ENCODE assay signal across 8 cellular contexts in the genomic region with DNA sequence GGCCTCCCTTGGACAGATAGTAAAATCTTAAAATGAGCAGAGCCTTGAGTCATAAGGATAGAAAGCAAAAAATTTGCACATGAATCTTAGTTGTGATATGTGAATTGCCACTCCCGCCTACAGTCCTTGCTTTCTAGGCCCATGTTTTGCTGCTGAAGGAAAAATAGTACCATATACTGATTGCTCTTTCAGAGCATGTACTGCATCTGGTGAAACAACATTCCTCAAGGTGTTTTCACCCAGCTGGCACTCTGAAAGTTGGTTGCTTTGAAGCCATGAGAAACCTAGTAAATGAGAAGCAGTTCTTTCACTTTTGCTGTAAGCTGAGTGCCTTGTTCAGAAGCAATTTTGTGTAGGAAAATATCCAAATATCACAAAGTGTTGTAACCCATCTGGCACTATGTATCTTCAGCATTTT. TPM values are rescaled to one million over a fixed set of nuclear protein-coding genes. Genes with fewer than 3 reads are reported as not detected.
A peak's percentile ranks its signal among the peaks of the same experiment; 100 is the strongest.
DNase-seq lines count a peak whose midpoint lies in the region; ATAC-seq and TF ChIP-seq lines count a peak whose summit lies in the region.

No MANE protein-coding gene starts in this region.

- H3K9me3 ChIP-seq in gastrocnemius medialis (no peaks in the 10 kb centered on the region), Peyer's patch (no peaks in the 10 kb centered on the region)

- H3K27me3 Mint-ChIP-seq in activated CD4-positive, alpha-beta T cell treated with anti-CD3 and anti-CD28 coated beads for 36 hours: no peaks in the 10 kb centered on the region
- no peaks in the 10 kb centered on the region for H3K27me3 Mint-ChIP-seq in T-helper 2 cell treated with Interferon-gamma antibody and Interleukin-4, amounts not matched to agents 5 μg/mL and 100 μg/mL, for 36 hours (ENCODE audit: low read depth)

- H3K4me3 ChIP-seq in gastrocnemius medialis (no peak overlapping the region), Peyer's patch (no peak overlapping the region)

- POLR2A ChIA-PET in activated CD4-positive, alpha-beta T cell treated with anti-CD3 and anti-CD28 coated beads for 36 hours (lab: Charles Lee): interaction anchor here (0.7 kb wide), 1 partner anchor 21 kb away, joined by 4 read pairs; no protein-coding TSS in a partner anchor

- H3K27ac ChIP-seq in gastrocnemius medialis: peak overlapping the region; percentile 31 to 92 (median 51)
- no peak overlapping the region for H3K27ac ChIP-seq in Peyer's patch

- no peak for TF ChIP-seq POLR2A in gastrocnemius medialis (IDR thresholded peaks at IDR 0.05)
- TF ChIP-seq POLR2A in Peyer's patch (IDR thresholded peaks at IDR 0.05): no peak

- H3K4me1 ChIP-seq in gastrocnemius medialis (peaks cover 52 to 74% of the 10 kb centered on the region in 2 donors), Peyer's patch (no peaks in the 10 kb centered on the region)

- TF ChIP-seq CTCF in gastrocnemius medialis (IDR thresholded peaks at IDR 0.05 in 4 of 5, conservative IDR thresholded peaks at IDR 0.05 in 1 of 5) (no peak), Peyer's patch (IDR thresholded peaks at IDR 0.05) (no peak)

- H3K9me3 Mint-ChIP-seq in activated CD4-positive, alpha-beta T cell treated with anti-CD3 and anti-CD28 coated beads for 36 hours (ENCODE audit: low read depth): no peaks in the 10 kb centered on the region
- no peaks in the 10 kb centered on the region for H3K9me3 Mint-ChIP-seq in T-helper 2 cell treated with Interferon-gamma antibody and Interleukin-4, amounts not matched to agents 5 μg/mL and 100 μg/mL, for 36 hours

- in situ Hi-C loops in gastrocnemius medialis (cut with MboI; ENCODE audit: low sequenced_read_pairs in 4 of 4): loop anchor here in 1 of 4 donors (10.0 to 25.0 kb wide), 3 partner anchors 45 to 935 kb away; partner anchors contain the start of genes PLGRKT and RIC1

- H3K36me3 ChIP-seq in gastrocnemius medialis (peaks cover 0 to 35% of the 10 kb centered on the region in 2 donors), Peyer's patch (peaks cover 0 to 58% (median 0%) of the 10 kb centered on the region in 3 donors)

- H3K4me3 Mint-ChIP-seq in activated CD4-positive, alpha-beta T cell treated with anti-CD3 and anti-CD28 coated beads for 36 hours: no peak overlapping the region
- no peak overlapping the region for H3K4me3 Mint-ChIP-seq in T-helper 2 cell treated with Interferon-gamma antibody and Interleukin-4, amounts not matched to agents 5 μg/mL and 100 μg/mL, for 36 hours

- peaks cover 50% of the 10 kb centered on the region for H3K4me1 Mint-ChIP-seq in activated CD4-positive, alpha-beta T cell treated with anti-CD3 and anti-CD28 coated beads for 36 hours
- peaks cover 11% of the 10 kb centered on the region for H3K4me1 Mint-ChIP-seq in T-helper 2 cell treated with Interferon-gamma antibody and Interleukin-4, amounts not matched to agents 5 μg/mL and 100 μg/mL, for 36 hours (ENCODE audit: low read depth)

- H3K27me3 ChIP-seq in gastrocnemius medialis (no peaks in the 10 kb centered on the region), Peyer's patch (no peaks in the 10 kb centered on the region)

- peak; percentile 83 for ATAC-seq in activated CD4-positive, alpha-beta T cell treated with anti-CD3 and anti-CD28 coated beads for 36 hours
- ATAC-seq in HG02642 (IDR thresholded peaks at IDR 0.05; ENCODE audit: poor library complexity, unreplicated experiment) (peak; percentile 77), gastrocnemius medialis (peak in 1 of 2 donors; percentile 18)

- peak overlapping the region; percentile 67 for H3K27ac Mint-ChIP-seq in activated CD4-positive, alpha-beta T cell treated with anti-CD3 and anti-CD28 coated beads for 36 hours
- peak overlapping the region; percentile 61 for H3K27ac Mint-ChIP-seq in T-helper 2 cell treated with Interferon-gamma antibody and Interleukin-4, amounts not matched to agents 5 μg/mL and 100 μg/mL, for 36 hours

- peak; percentile 43 for DNase-seq in activated CD4-positive, alpha-beta T cell treated with anti-CD3 and anti-CD28 coated beads for 36 hours
- no peak for DNase-seq in activated CD4-positive, alpha-beta T cell treated with anti-CD3 and anti-CD28 coated beads for 1 hour
- DNase-seq in T-helper 2 cell treated with Interferon-gamma antibody and Interleukin-4, amounts not matched to agents 5 μg/mL and 100 μg/mL, for 36 hours (ENCODE audit: low spot score): peak; percentile 48
- DNase-seq in gastrocnemius medialis: no peak
- no peak for DNase-seq in SKM-1 (lab: John Stamatoyannopoulos, UW; ENCODE audit: unreplicated experiment)
- DNase-seq in NCI-H82 (lab: John Stamatoyannopoulos, UW): no peak
- DNase-seq in Peyer's patch: no peak

- H3K36me3 Mint-ChIP-seq in activated CD4-positive, alpha-beta T cell treated with anti-CD3 and anti-CD28 coated beads for 36 hours (ENCODE audit: low read depth): peaks cover 35% of the 10 kb centered on the region
- H3K36me3 Mint-ChIP-seq in T-helper 2 cell treated with Interferon-gamma antibody and Interleukin-4, amounts not matched to agents 5 μg/mL and 100 μg/mL, for 36 hours (ENCODE audit: low read depth): peaks cover 33% of the 10 kb centered on the region

- CTCF ChIA-PET in activated CD4-positive, alpha-beta T cell treated with anti-CD3 and anti-CD28 coated beads for 36 hours (lab: Charles Lee): interaction anchor here (0.9 kb wide), 1 partner anchor 24 kb away, joined by 3 read pairs; the partner anchor contains the start of gene SPATA6L

- intact Hi-C loops in activated CD4-positive, alpha-beta T cell treated with anti-CD3 and anti-CD28 coated beads for 36 hours (cut with DNase I, micrococcal nuclease): loop anchor here (1.0 to 5.0 kb wide), 2 partner anchors 10 to 253 kb away; partner anchors contain the start of gene CDC37L1 (in 2 of the 2)
- intact Hi-C loops in gastrocnemius medialis (cut with DNase I; ENCODE audit: low total_unique reads): loop anchor here (10.0 kb wide), 1 partner anchor 825 kb away; the partner anchor contains the start of gene PDCD1LG2

RNA-seq across cellular contexts. Expression of gene CDC37L1, which starts 10.3 kb away (rescaled TPM):
- total RNA-seq in activated CD4-positive, alpha-beta T cell treated with anti-CD3 and anti-CD28 coated beads for 36 hours: 1 to 10 TPM; 8.0 to 9.8 TPM
- 100 to 1,000 TPM in 3 of 4 donors, 10 to 100 TPM in 1; 91.1 to 157 (median 131) TPM for total RNA-seq in gastrocnemius medialis
- 10 to 100 TPM; 12.0 to 24.7 (median 19.8) TPM for total RNA-seq in Peyer's patch

RNA-seq across cellular contexts. Expression of gene SPATA6L, which starts 23.4 kb away (rescaled TPM):
- total RNA-seq in activated CD4-positive, alpha-beta T cell treated with anti-CD3 and anti-CD28 coated beads for 36 hours: under 1 TPM; 0.21 to 0.30 TPM
- total RNA-seq in gastrocnemius medialis (under 1 TPM in 2 of 4 donors, not detected in 2; 0.39 to 0.44 TPM), Peyer's patch (10 to 100 TPM; 13.4 to 19.0 (median 16.6) TPM)

RNA-seq across cellular contexts. Expression of gene PLPP6, which starts 27.6 kb away (rescaled TPM):
- 1 to 10 TPM; 4.3 to 5.0 TPM for total RNA-seq in activated CD4-positive, alpha-beta T cell treated with anti-CD3 and anti-CD28 coated beads for 36 hours
- total RNA-seq in gastrocnemius medialis (1 to 10 TPM; 2.5 to 3.1 (median 2.5) TPM), Peyer's patch (10 to 100 TPM in 3 of 4 donors, 1 to 10 TPM in 1; 7.4 to 27.0 (median 19.7) TPM)

RNA-seq across cellular contexts. Expression of gene AK3, which starts 51.3 kb away (rescaled TPM):
- total RNA-seq in activated CD4-positive, alpha-beta T cell treated with anti-CD3 and anti-CD28 coated beads for 36 hours: 10 to 100 TPM; 32.6 to 41.0 TPM
- total RNA-seq in gastrocnemius medialis (100 to 1,000 TPM; 163 to 270 (median 188) TPM), Peyer's patch (100 to 1,000 TPM in 2 of 4 donors, 10 to 100 TPM in 2; 67.7 to 119 (median 91.3) TPM)

Comparison
In these comparisons a context has a peak if more than half of its experiments do, and no peak if none do; other contexts are left out.
1. DNase-seq: peak in activated CD4-positive, alpha-beta T cell treated with anti-CD3 and anti-CD28 coated beads for 36 hours (single experiment) and T-helper 2 cell treated with Interferon-gamma antibody and Interleukin-4, amounts not matched to agents 5 μg/mL and 100 μg/mL, for 36 hours (single experiment); none in activated CD4-positive, alpha-beta T cell treated with anti-CD3 and anti-CD28 coated beads for 1 hour (single experiment), gastrocnemius medialis (0 of 2), SKM-1 (single experiment), NCI-H82 (single experiment) and Peyer's patch (0 of 3).
2. H3K27ac ChIP-seq: peak in gastrocnemius medialis (4 of 4); none in Peyer's patch (0 of 4).
3. RNA of gene SPATA6L, which starts 23.4 kb away (total RNA-seq): 13.4 to 19.0 TPM in Peyer's patch; 0.39 to 0.44 TPM in gastrocnemius medialis and 0.21 to 0.30 TPM in activated CD4-positive, alpha-beta T cell treated with anti-CD3 and anti-CD28 coated beads for 36 hours; every median in the first group is over 4 times any median in the second.